Comparison of ENCODE assay signal across 29 cellular contexts in genomic region chr12:105547786-105548185, GRCh38.
"Had no signal": no experiment of that assay in that cellular context is flagged by ENCODE, and none has a peak within 500 bp of the region (broad histone marks: within the 10 kb centered on the region; RNA-seq: fewer than 3 reads in every experiment).

No MANE protein-coding gene starts in this region.

- H3K4me3 Mint-ChIP-seq: activated CD4-positive, alpha-beta memory T cell treated with anti-CD3 and anti-CD28 coated beads, Interleukin-2, amount 10 ng/mL, durations not matched to agents 7 days and 5 days; activated CD8-positive, alpha-beta memory T cell treated with anti-CD3 and anti-CD28 coated beads, Interleukin-2, amount 10 ng/mL, durations not matched to agents 7 days and 5 days; activated naive CD4-positive, alpha-beta T cell treated with anti-CD3 and anti-CD28 coated beads, Interleukin-2, amount 10 ng/mL, durations not matched to agents 7 days and 5 days; activated naive CD8-positive, alpha-beta T cell; activated naive CD8-positive, alpha-beta T cell treated with anti-CD3 and anti-CD28 coated beads, Interleukin-2, amount 50 U/mL, for 24 hours had no signal

- DNase-seq: activated CD4-positive, alpha-beta memory T cell treated with anti-CD3 and anti-CD28 coated beads, Interleukin-2, amount 10 ng/mL, durations not matched to agents 7 days and 5 days; activated CD4-positive, alpha-beta T cell treated with anti-CD3 and anti-CD28 coated beads for 1 hour; activated CD4-positive, alpha-beta T cell treated with anti-CD3 and anti-CD28 coated beads for 48 hours; activated CD4-positive, CD25-positive, alpha-beta regulatory T cell; activated CD8-positive, alpha-beta memory T cell treated with anti-CD3 and anti-CD28 coated beads for 24 hours; activated CD8-positive, alpha-beta memory T cell treated with anti-CD3 and anti-CD28 coated beads, Interleukin-2, amount 10 ng/mL, durations not matched to agents 7 days and 5 days; activated CD8-positive, alpha-beta memory T cell treated with anti-CD3 and anti-CD28 coated beads, Interleukin-2, amount 50 U/mL, for 48 hours; activated effector memory CD4-positive, alpha-beta T cell treated with Interleukin-2 at 50 U/mL for 16 hours; activated naive CD4-positive, alpha-beta T cell treated with anti-CD3 and anti-CD28 coated beads, Interleukin-2, amount 10 ng/mL, durations not matched to agents 7 days and 5 days; activated naive CD8-positive, alpha-beta T cell treated with anti-CD3 and anti-CD28 coated beads, Interleukin-2, amount 50 U/mL, for 24 hours; activated T-cell treated with anti-CD3 and anti-CD28 coated beads, Interleukin-2, amount 50 U/mL, for 48 hours; anterior cingulate cortex; Karpas-422; KBM-7; NCI-H1092 treated with DMSO at 0.1 percent for 48 hours; NCI-H1417; NCI-H146; NCI-H187; NCI-H2029 treated with DMSO at 0.1 percent for 48 hours; NCI-H2227 treated with DMSO at 0.1 percent for 48 hours; NCI-H446 treated with DMSO at 0.1 percent for 48 hours; NCI-H524; Right ventricle myocardium superior; SW 1271; T-helper 1 cell; T-helper 2 cell; T-helper 9 cell; WERI-Rb-1 had no signal

- H3K4me1 Mint-ChIP-seq: activated CD4-positive, alpha-beta memory T cell treated with anti-CD3 and anti-CD28 coated beads, Interleukin-2, amount 10 ng/mL, durations not matched to agents 7 days and 5 days; activated CD8-positive, alpha-beta memory T cell treated with anti-CD3 and anti-CD28 coated beads, Interleukin-2, amount 10 ng/mL, durations not matched to agents 7 days and 5 days; activated naive CD4-positive, alpha-beta T cell treated with anti-CD3 and anti-CD28 coated beads, Interleukin-2, amount 10 ng/mL, durations not matched to agents 7 days and 5 days; activated naive CD8-positive, alpha-beta T cell treated with anti-CD3 and anti-CD28 coated beads, Interleukin-2, amount 50 U/mL, for 24 hours had no signal

- H3K27ac Mint-ChIP-seq: activated CD4-positive, alpha-beta memory T cell treated with anti-CD3 and anti-CD28 coated beads, Interleukin-2, amount 10 ng/mL, durations not matched to agents 7 days and 5 days; activated CD8-positive, alpha-beta memory T cell treated with anti-CD3 and anti-CD28 coated beads, Interleukin-2, amount 10 ng/mL, durations not matched to agents 7 days and 5 days; activated naive CD4-positive, alpha-beta T cell treated with anti-CD3 and anti-CD28 coated beads, Interleukin-2, amount 10 ng/mL, durations not matched to agents 7 days and 5 days; activated naive CD8-positive, alpha-beta T cell; activated naive CD8-positive, alpha-beta T cell treated with anti-CD3 and anti-CD28 coated beads, Interleukin-2, amount 50 U/mL, for 24 hours had no signal

- H3K36me3 Mint-ChIP-seq: activated CD8-positive, alpha-beta memory T cell treated with anti-CD3 and anti-CD28 coated beads, Interleukin-2, amount 10 ng/mL, durations not matched to agents 7 days and 5 days; activated naive CD4-positive, alpha-beta T cell treated with anti-CD3 and anti-CD28 coated beads, Interleukin-2, amount 10 ng/mL, durations not matched to agents 7 days and 5 days; activated naive CD8-positive, alpha-beta T cell had no signal

- H3K27me3 Mint-ChIP-seq: activated CD4-positive, alpha-beta memory T cell treated with anti-CD3 and anti-CD28 coated beads, Interleukin-2, amount 10 ng/mL, durations not matched to agents 7 days and 5 days; activated CD8-positive, alpha-beta memory T cell treated with anti-CD3 and anti-CD28 coated beads, Interleukin-2, amount 10 ng/mL, durations not matched to agents 7 days and 5 days; activated naive CD4-positive, alpha-beta T cell treated with anti-CD3 and anti-CD28 coated beads, Interleukin-2, amount 10 ng/mL, durations not matched to agents 7 days and 5 days; activated naive CD8-positive, alpha-beta T cell treated with anti-CD3 and anti-CD28 coated beads, Interleukin-2, amount 50 U/mL, for 24 hours had no signal

- H3K9me3 Mint-ChIP-seq: activated CD4-positive, alpha-beta memory T cell treated with anti-CD3 and anti-CD28 coated beads, Interleukin-2, amount 10 ng/mL, durations not matched to agents 7 days and 5 days; activated naive CD4-positive, alpha-beta T cell treated with anti-CD3 and anti-CD28 coated beads, Interleukin-2, amount 10 ng/mL, durations not matched to agents 7 days and 5 days; activated naive CD8-positive, alpha-beta T cell treated with anti-CD3 and anti-CD28 coated beads, Interleukin-2, amount 50 U/mL, for 24 hours had no signal
